ENCODE assay signal across 34 cellular contexts in genomic region chr1:97844552-97845089, GRCh38.
"Had no signal": no experiment of that assay in that cellular context is flagged by ENCODE, and none has a peak within 500 bp of the region (broad histone marks: within the 10 kb centered on the region; RNA-seq: fewer than 3 reads in every experiment).

No MANE protein-coding gene starts in this region.

- FAIRE-seq: K562, RCC 7860 had no signal

- H3K9me3 Mint-ChIP-seq: activated B cell treated with CpG ODN at 0.5 μM for 24 hours; activated CD4-positive, alpha-beta memory T cell treated with anti-CD3 and anti-CD28 coated beads, Interleukin-2, amount 10 ng/mL, durations not matched to agents 7 days and 5 days; activated naive CD4-positive, alpha-beta T cell treated with anti-CD3 and anti-CD28 coated beads, Interleukin-2, amount 50 U/mL, for 24 hours had no signal

- ATAC-seq: activated CD8-positive, alpha-beta memory T cell treated with anti-CD3 and anti-CD28 coated beads, Interleukin-2, amount 10 ng/mL, durations not matched to agents 7 days and 5 days; K562; PC-3; Right ventricle myocardium inferior had no signal

- H3K27ac Mint-ChIP-seq: activated B cell treated with CpG ODN at 0.5 μM for 24 hours; activated CD4-positive, alpha-beta memory T cell treated with anti-CD3 and anti-CD28 coated beads, Interleukin-2, amount 10 ng/mL, durations not matched to agents 7 days and 5 days; activated CD8-positive, alpha-beta memory T cell treated with anti-CD3 and anti-CD28 coated beads, Interleukin-2, amount 10 ng/mL, durations not matched to agents 7 days and 5 days; activated naive CD4-positive, alpha-beta T cell treated with anti-CD3 and anti-CD28 coated beads, Interleukin-2, amount 50 U/mL, for 24 hours; brain had no signal

- H3K4me3 Mint-ChIP-seq: activated B cell treated with CpG ODN at 0.5 μM for 24 hours; activated CD4-positive, alpha-beta memory T cell treated with anti-CD3 and anti-CD28 coated beads, Interleukin-2, amount 10 ng/mL, durations not matched to agents 7 days and 5 days; activated CD8-positive, alpha-beta memory T cell treated with anti-CD3 and anti-CD28 coated beads, Interleukin-2, amount 10 ng/mL, durations not matched to agents 7 days and 5 days; activated naive CD4-positive, alpha-beta T cell treated with anti-CD3 and anti-CD28 coated beads, Interleukin-2, amount 50 U/mL, for 24 hours; brain had no signal

- H3K27me3 Mint-ChIP-seq: activated B cell treated with CpG ODN at 0.5 μM for 24 hours; activated CD4-positive, alpha-beta memory T cell treated with anti-CD3 and anti-CD28 coated beads, Interleukin-2, amount 10 ng/mL, durations not matched to agents 7 days and 5 days; activated CD8-positive, alpha-beta memory T cell treated with anti-CD3 and anti-CD28 coated beads, Interleukin-2, amount 10 ng/mL, durations not matched to agents 7 days and 5 days; activated naive CD4-positive, alpha-beta T cell treated with anti-CD3 and anti-CD28 coated beads, Interleukin-2, amount 50 U/mL, for 24 hours had no signal

- DNase-seq: activated B cell treated with CpG ODN at 0.5 μM for 24 hours; activated CD4-positive, alpha-beta memory T cell treated with anti-CD3 and anti-CD28 coated beads, Interleukin-2, amount 10 ng/mL, durations not matched to agents 7 days and 5 days; activated CD4-positive, alpha-beta T cell treated with anti-CD3 and anti-CD28 coated beads for 1 hour; activated CD4-positive, alpha-beta T cell treated with anti-CD3 and anti-CD28 coated beads for 48 hours; activated CD8-positive, alpha-beta memory T cell treated with anti-CD3 and anti-CD28 coated beads for 24 hours; activated CD8-positive, alpha-beta memory T cell treated with anti-CD3 and anti-CD28 coated beads, Interleukin-2, amount 10 ng/mL, durations not matched to agents 7 days and 5 days; activated CD8-positive, alpha-beta memory T cell treated with anti-CD3 and anti-CD28 coated beads, Interleukin-2, amount 50 U/mL, for 48 hours; activated gamma-delta T cell; activated naive CD4-positive, alpha-beta T cell treated with Interleukin-2 at 50 U/mL for 16 hours; activated T-cell treated with anti-CD3 and anti-CD28 coated beads, Interleukin-2, amount 50 U/mL, for 48 hours; anterior cingulate cortex; caudate nucleus; NCI-H1092 treated with DMSO at 0.1 percent for 48 hours; NCI-H1417; NCI-H146; NCI-H187; NCI-H2029 treated with DMSO at 0.1 percent for 48 hours; NCI-H2107; NCI-H2171; NCI-H510A; NCI-H526; NCI-H748 treated with DMSO at 0.1 percent for 48 hours; NK-92 treated with Interleukin-12 subunit alpha and Interleukin-12 subunit beta, amount 100 ng/mL, for 24 hours; PC-3; SIG-M5; SW 1271; T-helper 1 cell; T-helper 2 cell; T-helper 9 cell had no signal
